Comparison of ENCODE assay signal across 10 cellular contexts in the genomic region with DNA sequence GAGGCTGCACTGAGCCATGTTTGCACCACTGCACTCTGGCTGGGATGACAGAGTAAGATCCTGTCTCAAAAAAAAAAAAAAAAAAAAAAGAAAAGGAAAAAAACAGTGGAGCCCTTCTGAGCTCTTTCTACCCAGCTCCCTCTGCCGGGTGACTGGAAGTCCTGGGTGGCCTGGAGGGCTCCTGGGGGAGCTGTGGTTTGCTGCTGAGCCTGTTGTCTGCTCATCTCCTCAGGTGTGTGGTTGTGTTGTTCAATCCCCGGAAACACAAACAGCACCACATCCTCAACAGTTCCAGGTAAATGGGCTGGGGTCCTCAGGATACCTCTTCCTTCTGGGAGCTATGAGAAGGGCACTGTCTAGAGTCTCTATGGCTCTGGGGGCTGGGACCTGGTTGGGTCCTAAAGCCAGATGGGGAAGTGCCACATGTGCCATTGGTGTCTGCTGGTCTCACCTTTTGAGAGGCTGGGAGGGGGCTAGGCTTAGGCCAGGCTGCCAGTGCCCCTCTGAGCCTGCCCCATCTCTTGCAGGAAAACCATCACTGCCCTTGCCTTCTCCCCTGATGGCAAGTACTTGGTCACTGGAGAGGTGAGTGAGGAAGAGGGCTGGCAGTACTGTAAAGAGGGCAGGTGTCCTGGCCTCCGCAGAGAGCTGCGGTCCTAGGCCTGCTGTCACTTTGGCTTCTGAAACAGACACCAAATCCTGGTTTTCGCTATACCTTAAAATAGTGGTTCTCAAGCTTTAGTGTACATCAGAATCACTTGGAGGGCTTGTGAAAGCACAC. TPM values are rescaled to one million over a fixed set of nuclear protein-coding genes. Genes with fewer than 3 reads are reported as not detected.
DNase-seq lines count a peak whose midpoint lies in the region; ATAC-seq and TF ChIP-seq lines count a peak whose summit lies in the region.
"Had no signal": no experiment of that assay in that cellular context is flagged by ENCODE, and none has a peak within 500 bp of the region (broad histone marks: within the 10 kb centered on the region; RNA-seq: fewer than 3 reads in every experiment).

No MANE protein-coding gene starts in this region.

- no peak overlapping the region for H3K9ac ChIP-seq in GM23248
- H3K9ac ChIP-seq: parathyroid adenoma had no signal

- H3F3A ChIP-seq in GM23248 (ENCODE audit: insufficient read depth): no peaks in the 10 kb centered on the region

- H2AFZ ChIP-seq in GM23248: no peak overlapping the region
- H2AFZ ChIP-seq: parathyroid adenoma had no signal

- CTCF ChIA-PET in activated CD4-positive, alpha-beta memory T cell treated with anti-CD3 and anti-CD28 coated beads, Interleukin-2, amount 10 ng/mL, durations not matched to agents 7 days and 5 days (lab: Charles Lee): interaction anchor here (0.7 to 6.9 kb wide), 24 partner anchors 8 to 345 kb away, joined by 3 to 270 read pairs (median 6); a partner anchor contains a TSS
- CTCF ChIA-PET in activated CD4-positive, alpha-beta memory T cell treated with anti-CD3 and anti-CD28 coated beads for 36 hours (lab: Charles Lee): interaction anchor here (0.5 to 6.8 kb wide), 26 partner anchors 9 to 345 kb away, joined by 3 to 283 read pairs (median 5); a partner anchor contains a TSS
- CTCF ChIA-PET in activated CD8-positive, alpha-beta T cell treated with anti-CD3 and anti-CD28 coated beads for 36 hours (lab: Charles Lee): interaction anchor here (0.7 to 15.8 kb wide), 39 partner anchors 9 to 395 kb away, joined by 3 to 337 read pairs (median 5); a partner anchor contains a TSS

- H3K4me1 ChIP-seq in GM23248 (ENCODE audit: insufficient read depth): peaks cover 10% of the 10 kb centered on the region
- H3K4me1 ChIP-seq: parathyroid adenoma had no signal

- H3K27ac Mint-ChIP-seq in activated CD4-positive, alpha-beta memory T cell treated with anti-CD3 and anti-CD28 coated beads, Interleukin-2, amount 10 ng/mL, durations not matched to agents 7 days and 5 days: peak overlapping the region; percentile 47
- H3K27ac Mint-ChIP-seq in activated CD4-positive, alpha-beta memory T cell treated with anti-CD3 and anti-CD28 coated beads for 36 hours: no peak overlapping the region
- no peak overlapping the region for H3K27ac Mint-ChIP-seq in activated CD8-positive, alpha-beta T cell treated with anti-CD3 and anti-CD28 coated beads for 36 hours
- H3K27ac Mint-ChIP-seq in natural killer cell treated with Interleukin-12 subunit alpha and Interleukin-12 subunit beta and Interleukin-15 and Interleukin-18, amount 100 ng/mL, for 72 hours: no peak overlapping the region

- H3K27me3 Mint-ChIP-seq in activated CD4-positive, alpha-beta memory T cell treated with anti-CD3 and anti-CD28 coated beads, Interleukin-2, amount 10 ng/mL, durations not matched to agents 7 days and 5 days: no peaks in the 10 kb centered on the region
- H3K27me3 Mint-ChIP-seq in activated CD4-positive, alpha-beta memory T cell treated with anti-CD3 and anti-CD28 coated beads for 36 hours: no peaks in the 10 kb centered on the region
- H3K27me3 Mint-ChIP-seq in activated CD8-positive, alpha-beta T cell treated with anti-CD3 and anti-CD28 coated beads for 36 hours: no peaks in the 10 kb centered on the region
- H3K27me3 Mint-ChIP-seq in natural killer cell treated with Interleukin-12 subunit alpha and Interleukin-12 subunit beta and Interleukin-15 and Interleukin-18, amount 100 ng/mL, for 72 hours: no peaks in the 10 kb centered on the region

- DNase-seq in activated CD4-positive, alpha-beta memory T cell treated with anti-CD3 and anti-CD28 coated beads, Interleukin-2, amount 10 ng/mL, durations not matched to agents 7 days and 5 days: no peak
- no peak for DNase-seq in activated CD4-positive, alpha-beta memory T cell treated with anti-CD3 and anti-CD28 coated beads for 36 hours
- DNase-seq in GM23248 (peak; percentile 37), NCI-H748 treated with DMSO at 0.1 percent for 48 hours (lab: John Stamatoyannopoulos, UW) (no peak)
- no peak for DNase-seq in activated CD8-positive, alpha-beta T cell treated with anti-CD3 and anti-CD28 coated beads for 36 hours
- peak; percentile 48 for DNase-seq in natural killer cell treated with Interleukin-12 subunit alpha and Interleukin-12 subunit beta and Interleukin-15 and Interleukin-18, amount 100 ng/mL, for 72 hours (ENCODE audit: low spot score)

- WGBS in GM23248 (ENCODE audit: low coverage in 1 of 2, low lambda C conversion rate in 2 of 2, missing lambda C conversion rate in 2 of 2), 2 experiments: 84 to 91% methylated on average over 5 of the region's 5 CpGs

- H3K4me3 Mint-ChIP-seq in activated CD4-positive, alpha-beta memory T cell treated with anti-CD3 and anti-CD28 coated beads, Interleukin-2, amount 10 ng/mL, durations not matched to agents 7 days and 5 days: peak overlapping the region; percentile 21
- no peak overlapping the region for H3K4me3 Mint-ChIP-seq in activated CD4-positive, alpha-beta memory T cell treated with anti-CD3 and anti-CD28 coated beads for 36 hours
- H3K4me3 Mint-ChIP-seq in activated CD8-positive, alpha-beta T cell treated with anti-CD3 and anti-CD28 coated beads for 36 hours: no peak overlapping the region
- H3K4me3 Mint-ChIP-seq in natural killer cell treated with Interleukin-12 subunit alpha and Interleukin-12 subunit beta and Interleukin-15 and Interleukin-18, amount 100 ng/mL, for 72 hours: no peak overlapping the region

- peaks cover 4% of the 10 kb centered on the region for H3K36me3 Mint-ChIP-seq in activated CD4-positive, alpha-beta memory T cell treated with anti-CD3 and anti-CD28 coated beads, Interleukin-2, amount 10 ng/mL, durations not matched to agents 7 days and 5 days (ENCODE audit: low read depth)
- H3K36me3 Mint-ChIP-seq in activated CD4-positive, alpha-beta memory T cell treated with anti-CD3 and anti-CD28 coated beads for 36 hours: no peaks in the 10 kb centered on the region
- peaks cover 4% of the 10 kb centered on the region for H3K36me3 Mint-ChIP-seq in activated CD8-positive, alpha-beta T cell treated with anti-CD3 and anti-CD28 coated beads for 36 hours (ENCODE audit: low read depth)
- peaks cover 1% of the 10 kb centered on the region for H3K36me3 Mint-ChIP-seq in natural killer cell treated with Interleukin-12 subunit alpha and Interleukin-12 subunit beta and Interleukin-15 and Interleukin-18, amount 100 ng/mL, for 72 hours

- no peaks in the 10 kb centered on the region for H3K9me3 Mint-ChIP-seq in activated CD4-positive, alpha-beta memory T cell treated with anti-CD3 and anti-CD28 coated beads, Interleukin-2, amount 10 ng/mL, durations not matched to agents 7 days and 5 days
- H3K9me3 Mint-ChIP-seq in activated CD4-positive, alpha-beta memory T cell treated with anti-CD3 and anti-CD28 coated beads for 36 hours: no peaks in the 10 kb centered on the region
- H3K9me3 Mint-ChIP-seq in activated CD8-positive, alpha-beta T cell treated with anti-CD3 and anti-CD28 coated beads for 36 hours: no peaks in the 10 kb centered on the region
- no peaks in the 10 kb centered on the region for H3K9me3 Mint-ChIP-seq in natural killer cell treated with Interleukin-12 subunit alpha and Interleukin-12 subunit beta and Interleukin-15 and Interleukin-18, amount 100 ng/mL, for 72 hours

- POLR2A ChIA-PET in activated CD4-positive, alpha-beta memory T cell treated with anti-CD3 and anti-CD28 coated beads, Interleukin-2, amount 10 ng/mL, durations not matched to agents 7 days and 5 days (lab: Charles Lee): interaction anchor here (0.6 to 5.5 kb wide), 9 partner anchors 9 to 209 kb away, joined by 3 to 59 read pairs (median 3); a partner anchor contains a TSS
- POLR2A ChIA-PET in activated CD4-positive, alpha-beta memory T cell treated with anti-CD3 and anti-CD28 coated beads for 36 hours (lab: Charles Lee): interaction anchor here (1.5 kb wide), 1 partner anchor 36 kb away, joined by 4 read pairs; a partner anchor contains a TSS
- POLR2A ChIA-PET in activated CD8-positive, alpha-beta T cell treated with anti-CD3 and anti-CD28 coated beads for 36 hours (lab: Charles Lee): interaction anchor here (0.7 to 3.8 kb wide), 5 partner anchors 10 to 253 kb away, joined by 3 to 29 read pairs (median 3); a partner anchor contains a TSS

- H3K4me1 Mint-ChIP-seq in activated CD4-positive, alpha-beta memory T cell treated with anti-CD3 and anti-CD28 coated beads, Interleukin-2, amount 10 ng/mL, durations not matched to agents 7 days and 5 days: peaks cover 42% of the 10 kb centered on the region
- peaks cover 10% of the 10 kb centered on the region for H3K4me1 Mint-ChIP-seq in activated CD4-positive, alpha-beta memory T cell treated with anti-CD3 and anti-CD28 coated beads for 36 hours (ENCODE audit: low read depth)
- peaks cover 18% of the 10 kb centered on the region for H3K4me1 Mint-ChIP-seq in activated CD8-positive, alpha-beta T cell treated with anti-CD3 and anti-CD28 coated beads for 36 hours (ENCODE audit: low read depth)
- peaks cover 0 to 5% of the 10 kb centered on the region in 2 donors for H3K4me1 Mint-ChIP-seq in natural killer cell treated with Interleukin-12 subunit alpha and Interleukin-12 subunit beta and Interleukin-15 and Interleukin-18, amount 100 ng/mL, for 72 hours (ENCODE audit: low read depth in 2 of 2)

- no peak overlapping the region for H3K4me3 ChIP-seq in GM23248
- H3K4me3 ChIP-seq: coronary artery had no signal

- intact Hi-C loops in activated CD4-positive, alpha-beta memory T cell treated with anti-CD3 and anti-CD28 coated beads for 36 hours (cut with micrococcal nuclease): loop anchor here (1.0 to 5.0 kb wide), 5 partner anchors 37 to 344 kb away; a partner anchor contains a TSS
- intact Hi-C loops in activated CD8-positive, alpha-beta T cell treated with anti-CD3 and anti-CD28 coated beads for 36 hours (cut with micrococcal nuclease): loop anchor here (1.0 kb wide), 1 partner anchor 39 kb away; no protein-coding TSS in a partner anchor

- H3K27ac ChIP-seq in GM23248: no peak overlapping the region
- H3K27ac ChIP-seq: coronary artery, parathyroid adenoma had no signal

- H3K9me3 ChIP-seq in GM23248 (ENCODE audit: low read depth): no peaks in the 10 kb centered on the region

- no peaks in the 10 kb centered on the region for H4K20me1 ChIP-seq in GM23248 (ENCODE audit: insufficient read depth)

- in situ Hi-C loops in GM23248 (cut with MboI): no loop called here

- no peaks in the 10 kb centered on the region for H3K36me3 ChIP-seq in GM23248 (ENCODE audit: low read depth)

- ATAC-seq in activated CD8-positive, alpha-beta T cell treated with anti-CD3 and anti-CD28 coated beads for 36 hours: peak; percentile 7
- ATAC-seq in natural killer cell treated with Interleukin-12 subunit alpha and Interleukin-12 subunit beta and Interleukin-15 and Interleukin-18, amount 100 ng/mL, for 72 hours: no peak
- ATAC-seq in HG03039 (IDR thresholded peaks at IDR 0.05; ENCODE audit: unreplicated experiment) (no peak), HG03460 (IDR thresholded peaks at IDR 0.05; ENCODE audit: unreplicated experiment) (no peak)

- peaks cover 9% of the 10 kb centered on the region; the same call in 1 of the 2 replicates for H3K79me2 ChIP-seq in GM23248 (ENCODE audit: insufficient read depth)
- H3K79me2 ChIP-seq: parathyroid adenoma had no signal

- no peaks in the 10 kb centered on the region for H3K9me2 ChIP-seq in GM23248 (ENCODE audit: insufficient read depth)

- H3K4me2 ChIP-seq in GM23248 (ENCODE audit: unreplicated experiment): no peak overlapping the region

- no peaks in the 10 kb centered on the region for H3K27me3 ChIP-seq in GM23248 (replicated peaks; ENCODE audit: insufficient read depth)

- TF ChIP-seq CTCF in activated CD8-positive, alpha-beta T cell treated with anti-CD3 and anti-CD28 coated beads for 36 hours (IDR thresholded peaks at IDR 0.05): no peak

RNA-seq across cellular contexts. Expression of a gene that starts 17.1 kb away (rescaled TPM):
- 10 to 100 TPM; 18.2 to 22.4 TPM for total RNA-seq in activated CD4-positive, alpha-beta memory T cell treated with anti-CD3 and anti-CD28 coated beads, Interleukin-2, amount 10 ng/mL, durations not matched to agents 7 days and 5 days
- 10 to 100 TPM; 17.9 to 24.8 TPM for total RNA-seq in activated CD4-positive, alpha-beta memory T cell treated with anti-CD3 and anti-CD28 coated beads for 36 hours
- total RNA-seq in GM23248 (2014; rRNA removed; shearing (Covaris generic)): 1.3 and 11.7 TPM in 2 replicates
- polyA plus RNA-seq in GM23248 (2016; fragmentation: Nextera tagmentation; extraction: Ambion mirVana): 3.5 and 5.3 TPM in 2 replicates
- 10 to 100 TPM in 1 of 2 experiments, 1 to 10 TPM in 1; 8.2 to 13.2 TPM for total RNA-seq in activated CD8-positive, alpha-beta T cell treated with anti-CD3 and anti-CD28 coated beads for 36 hours
- total RNA-seq in natural killer cell treated with Interleukin-12 subunit alpha and Interleukin-12 subunit beta and Interleukin-15 and Interleukin-18, amount 100 ng/mL, for 72 hours: 10 to 100 TPM in 1 of 2 donors, 1 to 10 TPM in 1; 6.7 to 12.1 TPM

RNA-seq across cellular contexts. Expression of a gene that starts 27.8 kb away (rescaled TPM):
- 1 to 10 TPM; 6.0 to 6.8 TPM for total RNA-seq in activated CD4-positive, alpha-beta memory T cell treated with anti-CD3 and anti-CD28 coated beads, Interleukin-2, amount 10 ng/mL, durations not matched to agents 7 days and 5 days
- total RNA-seq in activated CD4-positive, alpha-beta memory T cell treated with anti-CD3 and anti-CD28 coated beads for 36 hours: 1 to 10 TPM; 6.0 to 9.9 TPM
- total RNA-seq in GM23248 (2014; rRNA removed; shearing (Covaris generic)): 1.4 TPM in 1 of 2 replicates, not detected in the other
- polyA plus RNA-seq in GM23248 (2016; fragmentation: Nextera tagmentation; extraction: Ambion mirVana): 1.1 and 1.6 TPM in 2 replicates
- 1 to 10 TPM; 4.2 to 4.8 TPM for total RNA-seq in activated CD8-positive, alpha-beta T cell treated with anti-CD3 and anti-CD28 coated beads for 36 hours
- total RNA-seq in natural killer cell treated with Interleukin-12 subunit alpha and Interleukin-12 subunit beta and Interleukin-15 and Interleukin-18, amount 100 ng/mL, for 72 hours: 10 to 100 TPM in 1 of 2 donors, 1 to 10 TPM in 1; 4.7 to 13.4 TPM

RNA-seq across cellular contexts. Expression of a gene that starts 36.6 kb away (rescaled TPM):
- 10 to 100 TPM; 28.9 to 31.6 TPM for total RNA-seq in activated CD4-positive, alpha-beta memory T cell treated with anti-CD3 and anti-CD28 coated beads, Interleukin-2, amount 10 ng/mL, durations not matched to agents 7 days and 5 days
- total RNA-seq in activated CD4-positive, alpha-beta memory T cell treated with anti-CD3 and anti-CD28 coated beads for 36 hours: 10 to 100 TPM; 16.1 to 16.6 TPM
- 8.5 and 12.3 TPM in 2 replicates for total RNA-seq in GM23248 (2014; rRNA removed; shearing (Covaris generic))
- polyA plus RNA-seq in GM23248 (2016; fragmentation: Nextera tagmentation; extraction: Ambion mirVana): 4.4 and 5.2 TPM in 2 replicates
- 10 to 100 TPM; 16.6 to 17.2 TPM for total RNA-seq in activated CD8-positive, alpha-beta T cell treated with anti-CD3 and anti-CD28 coated beads for 36 hours
- 10 to 100 TPM; 30.6 to 53.2 TPM for total RNA-seq in natural killer cell treated with Interleukin-12 subunit alpha and Interleukin-12 subunit beta and Interleukin-15 and Interleukin-18, amount 100 ng/mL, for 72 hours

Comparison
In these comparisons a context has a peak if more than half of its experiments do, and no peak if none do; other contexts are left out.
1. DNase-seq: peak in GM23248 (single experiment) and natural killer cell treated with Interleukin-12 subunit alpha and Interleukin-12 subunit beta and Interleukin-15 and Interleukin-18, amount 100 ng/mL, for 72 hours (single experiment); none in activated CD4-positive, alpha-beta memory T cell treated with anti-CD3 and anti-CD28 coated beads, Interleukin-2, amount 10 ng/mL, durations not matched to agents 7 days and 5 days (single experiment), activated CD4-positive, alpha-beta memory T cell treated with anti-CD3 and anti-CD28 coated beads for 36 hours (single experiment), activated CD8-positive, alpha-beta T cell treated with anti-CD3 and anti-CD28 coated beads for 36 hours (single experiment) and NCI-H748 treated with DMSO at 0.1 percent for 48 hours (single experiment).